In the genomic region with DNA sequence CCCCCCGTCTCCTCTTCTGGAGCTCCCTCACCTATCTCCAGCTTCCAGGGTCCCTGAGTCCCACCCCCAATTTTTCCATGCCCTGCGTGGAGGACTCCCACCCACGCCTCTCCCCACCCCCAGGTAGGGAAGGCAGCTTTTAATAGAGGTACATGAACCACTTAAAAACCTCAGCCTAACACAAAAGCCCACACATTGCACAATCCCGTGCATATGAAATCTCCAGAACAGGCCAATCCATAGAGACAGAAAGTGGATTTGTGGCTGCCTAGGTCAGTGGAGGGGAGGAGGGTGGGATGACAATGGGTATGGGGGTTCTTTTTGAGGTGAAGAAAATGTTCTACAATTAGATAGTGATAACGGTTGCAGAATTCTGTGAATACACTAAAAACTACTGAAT, we compare ENCODE assay signal across 1 cellular context.
TF ChIP-seq lines count a peak whose summit lies in the region.

No MANE protein-coding gene starts in this region.

TF ChIP-seq in endothelial cell of umbilical vein, 7 proteins besides CTCF, POLR2A, EP300 and RAD21:
- no peak for TF ChIP-seq EZH2 (IDR thresholded peaks at IDR 0.05; ENCODE audit: borderline replicate concordance, low read depth, low read length, severe bottlenecking)
- TF ChIP-seq FOS (IDR thresholded peaks at IDR 0.05; ENCODE audit: borderline replicate concordance, insufficient read depth, low read length) = no peak
- no peak for TF ChIP-seq MYC (IDR thresholded peaks at IDR 0.05; ENCODE audit: low read depth, low read length)
- no peak for TF ChIP-seq JUN (IDR thresholded peaks at IDR 0.05; ENCODE audit: borderline replicate concordance, insufficient read depth, insufficient read length, low read depth)
- TF ChIP-seq GATA2 (IDR thresholded peaks at IDR 0.05; ENCODE audit: insufficient read depth, insufficient read length, low read depth, low read length) = no peak
- TF ChIP-seq, protein P1, sequence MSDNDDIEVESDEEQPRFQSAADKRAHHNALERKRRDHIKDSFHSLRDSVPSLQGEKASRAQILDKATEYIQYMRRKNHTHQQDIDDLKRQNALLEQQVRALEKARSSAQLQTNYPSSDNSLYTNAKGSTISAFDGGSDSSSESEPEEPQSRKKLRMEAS (IDR thresholded peaks at IDR 0.05; ENCODE audit: insufficient read depth, insufficient read length) = no peak
- no peak for TF ChIP-seq POLR2AphosphoS5 (IDR thresholded peaks at IDR 0.05; ENCODE audit: insufficient read depth, low read depth, low read length)
